Comparison of ENCODE assay signal across 15 cellular contexts in the genomic region with DNA sequence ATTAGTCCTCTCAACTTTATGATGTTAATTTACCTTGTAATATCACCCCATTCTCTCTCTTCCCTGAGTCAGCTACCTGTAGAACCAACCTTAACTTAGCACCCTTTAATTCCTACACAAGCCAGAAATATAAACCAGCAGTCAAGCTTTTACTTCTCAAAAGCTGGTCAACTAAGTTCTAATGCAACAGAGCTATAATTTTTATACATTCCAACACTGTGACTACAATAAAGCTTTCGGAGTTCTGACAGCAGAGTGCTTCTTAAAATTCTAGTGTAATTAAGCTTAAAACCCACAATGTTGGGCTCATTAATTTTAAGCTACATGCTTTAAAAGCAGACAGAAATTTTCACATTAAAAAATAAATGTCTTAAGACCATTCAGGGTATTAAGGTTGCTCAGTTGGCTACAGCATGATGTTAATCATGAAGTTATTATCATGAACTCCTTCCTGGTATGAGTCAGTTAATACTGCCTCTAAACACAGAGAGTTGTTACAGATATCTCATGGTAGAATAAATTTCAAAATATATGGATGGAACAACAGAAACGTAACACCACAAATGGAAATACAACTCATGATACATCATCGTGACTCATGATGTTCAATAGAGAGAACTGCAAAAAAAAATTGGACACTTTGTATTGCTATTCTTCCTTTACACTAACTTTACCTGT.
DNase-seq lines count a peak whose midpoint lies in the region; ATAC-seq and TF ChIP-seq lines count a peak whose summit lies in the region.
"Had no signal": no experiment of that assay in that cellular context is flagged by ENCODE, and none has a peak within 500 bp of the region (broad histone marks: within the 10 kb centered on the region; RNA-seq: fewer than 3 reads in every experiment).

No MANE protein-coding gene starts in this region.

- no CpG with 5 or more reads among the region's 3 CpGs for WGBS in IMR-90 (ENCODE audit: extremely low coverage in 2 of 2, insufficient read length in 1 of 2), 2 experiments
- 73 to 88% (median 73%) methylated on average over 3 of the region's 3 CpGs for WGBS in ovary, 3 donors

- H4K8ac ChIP-seq in IMR-90 (ENCODE audit: low read depth in 2 of 2, low read length in 2 of 2), result peak overlapping the region; percentile 65 to 71

- peaks cover 5% of the 10 kb centered on the region for H3K9me1 ChIP-seq in IMR-90 (ENCODE audit: insufficient read depth, low read length)

- H2AK5ac ChIP-seq in IMR-90 (ENCODE audit: low read depth, low read length), result peak overlapping the region; percentile 82; the same call in 1 of the 2 replicates

- no peaks in the 10 kb centered on the region for H3K9me3 Mint-ChIP-seq in chondrocyte (ENCODE audit: low read depth)
- no peaks in the 10 kb centered on the region for H3K9me3 Mint-ChIP-seq in activated T-helper 17 cell treated with anti-CD3 and anti-CD28 coated beads, Interleukin-2, amount 50 U/mL, for 72 hours

- H3K14ac ChIP-seq in IMR-90 (replicated peaks; ENCODE audit: low read depth, low read length), result peak overlapping the region; percentile 94

- H3K27me3 ChIP-seq in IMR-90 (ENCODE audit: control insufficient read depth, insufficient read depth, low read length) (no peaks in the 10 kb centered on the region), ovary (no peaks in the 10 kb centered on the region)
- H3K27me3 ChIP-seq: ascending aorta, neutrophil, upper lobe of right lung had no signal

- H3K56ac ChIP-seq in IMR-90 (ENCODE audit: extremely low read depth, insufficient read depth, low read length), result peak overlapping the region; percentile 36

- TF ChIP-seq POLR2A in IMR-90 (IDR thresholded peaks at IDR 0.05; ENCODE audit: low read depth, low read length) (no peak), ovary (IDR thresholded peaks at IDR 0.05) (no peak)

- peak overlapping the region; percentile 90 for H3K4me2 ChIP-seq in IMR-90 (ENCODE audit: low read depth, low read length)

- peak overlapping the region; percentile 95; the same call in 1 of the 2 replicates for H2BK20ac ChIP-seq in IMR-90 (ENCODE audit: low read depth, low read length)

- peaks cover 13% of the 10 kb centered on the region for H3K4me1 Mint-ChIP-seq in chondrocyte (ENCODE audit: low read depth)
- H3K4me1 Mint-ChIP-seq in activated T-helper 17 cell treated with anti-CD3 and anti-CD28 coated beads, Interleukin-2, amount 50 U/mL, for 72 hours, result no peaks in the 10 kb centered on the region
- H3K4me1 Mint-ChIP-seq: CD14-positive monocyte had no signal

- peak overlapping the region; percentile 98 for H3K18ac ChIP-seq in IMR-90 (ENCODE audit: low read depth, low read length)

- peak overlapping the region; percentile 64 for H4K91ac ChIP-seq in IMR-90 (ENCODE audit: insufficient read depth, low read depth, low read length)

- peak overlapping the region; percentile 82 for H3K4ac ChIP-seq in IMR-90 (ENCODE audit: low read depth, low read length)

- H3K36me3 ChIP-seq in IMR-90 (ENCODE audit: control insufficient read depth, insufficient read depth, low read length) (peaks cover 11% of the 10 kb centered on the region), ovary (no peaks in the 10 kb centered on the region)
- H3K36me3 ChIP-seq: neutrophil had no signal

- in situ Hi-C loops in IMR-90 (cut with MboI; ENCODE audit: low sequenced_read_pairs), result no loop called here

- no peaks in the 10 kb centered on the region for H3K27me3 Mint-ChIP-seq in chondrocyte (ENCODE audit: low read depth)
- peaks cover 4% of the 10 kb centered on the region for H3K27me3 Mint-ChIP-seq in activated T-helper 17 cell treated with anti-CD3 and anti-CD28 coated beads, Interleukin-2, amount 50 U/mL, for 72 hours

- peaks cover 3 to 17% of the 10 kb centered on the region in 2 experiments; a peak in 3 of 4 replicates for H3K79me1 ChIP-seq in IMR-90 (ENCODE audit: low read depth in 1 of 2, low read length in 2 of 2)

- intact Hi-C loops in IMR-90 (cut with micrococcal nuclease), result no loop called here
- intact Hi-C loops in ovary (cut with DNase I), result no loop called here

- H3K4me3 ChIP-seq in IMR-90 (ENCODE audit: insufficient read depth, low read depth, low read length), result no peak overlapping the region
- H3K4me3 ChIP-seq in ovary, result no peak overlapping the region
- H3K4me3 ChIP-seq: ascending aorta, GM12878, upper lobe of right lung had no signal

- peak overlapping the region; percentile 86; the same call in 1 of the 3 replicates for H2BK15ac ChIP-seq in IMR-90 (ENCODE audit: low read depth, low read length)

- H3K4me3 Mint-ChIP-seq in chondrocyte (ENCODE audit: unreplicated experiment), result no peak overlapping the region
- H3K4me3 Mint-ChIP-seq in activated T-helper 17 cell treated with anti-CD3 and anti-CD28 coated beads, Interleukin-2, amount 50 U/mL, for 72 hours, result no peak overlapping the region
- H3K4me3 Mint-ChIP-seq: CD14-positive monocyte had no signal

- no peaks in the 10 kb centered on the region for H4K20me1 ChIP-seq in IMR-90 (ENCODE audit: insufficient read depth, low read length)

- CTCF ChIA-PET in IMR-90 (lab: Yijun Ruan, JAX), result interaction anchor here (0.6 kb wide), 1 partner anchor 70 kb away, joined by 3 read pairs; no protein-coding TSS in a partner anchor

- TF ChIP-seq RAD21 in IMR-90 (IDR thresholded peaks at IDR 0.05; ENCODE audit: low read length), result no peak

- peak overlapping the region; percentile 95 for H3K27ac ChIP-seq in IMR-90 (ENCODE audit: insufficient read depth, low read length)
- no peak overlapping the region for H3K27ac ChIP-seq in ovary
- H3K27ac ChIP-seq: ascending aorta, neutrophil, upper lobe of right lung had no signal

- peak overlapping the region; percentile 94 for H2BK120ac ChIP-seq in IMR-90 (ENCODE audit: low read depth, low read length)

- H3K23ac ChIP-seq in IMR-90 (ENCODE audit: low read depth, low read length), result peak overlapping the region; percentile 84; the same call in 1 of the 2 replicates

- peak overlapping the region; percentile 2; the same call in 1 of the 2 replicates for H3K9ac ChIP-seq in IMR-90 (ENCODE audit: low read depth, low read length)

- no peak overlapping the region for H2AK9ac ChIP-seq in IMR-90 (replicated peaks; ENCODE audit: low read depth, low read length, poor library complexity)

- peak overlapping the region; percentile 89 for H3K27ac Mint-ChIP-seq in chondrocyte (ENCODE audit: unreplicated experiment)
- H3K27ac Mint-ChIP-seq in activated T-helper 17 cell treated with anti-CD3 and anti-CD28 coated beads, Interleukin-2, amount 50 U/mL, for 72 hours, result no peak overlapping the region
- H3K27ac Mint-ChIP-seq: CD14-positive monocyte had no signal

- H3K4me1 ChIP-seq in IMR-90 (ENCODE audit: control insufficient read depth, insufficient read depth, low read length) (peaks cover 8% of the 10 kb centered on the region), ovary (ENCODE audit: insufficient read depth) (no peaks in the 10 kb centered on the region)
- H3K4me1 ChIP-seq: ascending aorta, upper lobe of right lung had no signal

- dilution Hi-C loops in IMR-90 (cut with HindIII; ENCODE audit: low sequenced_read_pairs, unreplicated experiment), result no loop called here

- H4K5ac ChIP-seq in IMR-90 (ENCODE audit: low read depth, low read length), result peak overlapping the region; percentile 64

- no peak for TF ChIP-seq EP300 in ovary (IDR thresholded peaks at IDR 0.05)

- DNase-seq in AG08395 (ENCODE audit: low spot score) (peak; percentile 86), IMR-90 (peak; percentile 96), chondrocyte (ENCODE audit: low spot score) (no peak), lung microvascular endothelial cell (ENCODE audit: low read depth in 2 of 2) (peak; percentile 38 to 85), NCI-H128 (lab: John Stamatoyannopoulos, UW; ENCODE audit: unreplicated experiment) (no peak), ovary (no peak)
- DNase-seq: Kasumi-1, NCI-H526, upper lobe of right lung had no signal

- POLR2A ChIA-PET in IMR-90 (lab: Charles Lee; ENCODE audit: unreplicated experiment), result no interaction called here

- TF ChIP-seq CTCF in IMR-90 (conservative IDR thresholded peaks at IDR 0.05; ENCODE audit: low read depth, low read length) (no peak), chondrocyte (IDR thresholded peaks at IDR 0.05) (no peak), ovary (IDR thresholded peaks at IDR 0.05) (no peak)

- H3K9me3 ChIP-seq in IMR-90 (ENCODE audit: control insufficient read depth, insufficient read depth, low read length) (no peaks in the 10 kb centered on the region), ovary (no peaks in the 10 kb centered on the region)
- H3K9me3 ChIP-seq: ascending aorta, neutrophil, upper lobe of right lung had no signal

- peak overlapping the region; percentile 97 for H2BK5ac ChIP-seq in IMR-90 (ENCODE audit: low read depth, low read length, poor library complexity, severe bottlenecking)

- ATAC-seq in IMR-90 (ENCODE audit: low read depth), result peak; percentile 98
- ATAC-seq in GM19467 (IDR thresholded peaks at IDR 0.05; ENCODE audit: unreplicated experiment), result no peak
- no peak for ATAC-seq in activated T-helper 17 cell treated with anti-CD3 and anti-CD28 coated beads, Interleukin-2, amount 50 U/mL, for 72 hours (replicated peaks)
- ATAC-seq: GM12878, upper lobe of right lung had no signal

- no peak overlapping the region for H2AFZ ChIP-seq in IMR-90 (replicated peaks; ENCODE audit: low read length, poor library complexity)

- peaks cover 35% of the 10 kb centered on the region for H3K36me3 Mint-ChIP-seq in chondrocyte (ENCODE audit: low read depth)
- no peaks in the 10 kb centered on the region for H3K36me3 Mint-ChIP-seq in activated T-helper 17 cell treated with anti-CD3 and anti-CD28 coated beads, Interleukin-2, amount 50 U/mL, for 72 hours (ENCODE audit: low read depth)
- H3K36me3 Mint-ChIP-seq: CD14-positive monocyte had no signal

- TSS peak; percentile 23 for BruUV-seq in IMR-90 (replicated peaks; lab: Mats Ljungman, UMichigan)

TF ChIP-seq in IMR-90, 13 proteins besides CTCF, POLR2A, EP300 and RAD21:
- TF ChIP-seq CEBPB (IDR thresholded peaks at IDR 0.05; ENCODE audit: low read depth, low read length), result peak; percentile 48; the same call in 1 of the 2 replicates
- peak; percentile 82 for TF ChIP-seq NFE2L2 (IDR thresholded peaks at IDR 0.05; ENCODE audit: low read depth, low read length)
- peak; percentile 89 for TF ChIP-seq FOS (IDR thresholded peaks at IDR 0.05; ENCODE audit: low read depth, low read length)
- TF ChIP-seq BHLHE40 (IDR thresholded peaks at IDR 0.05; ENCODE audit: low read depth, low read length), result no peak; the same call in 1 of the 2 replicates
- TF ChIP-seq SMC3 (IDR thresholded peaks at IDR 0.05; ENCODE audit: low read depth, low read length), result no peak
- TF ChIP-seq RCOR1 (IDR thresholded peaks at IDR 0.05; ENCODE audit: insufficient replicate concordance, low read length), result no peak

Comparison
In these comparisons a context has a peak if more than half of its experiments do, and no peak if none do; other contexts are left out.
1. DNase-seq: peak in AG08395 (single experiment), IMR-90 (single experiment) and lung microvascular endothelial cell (2 of 2); none in chondrocyte (single experiment), NCI-H128 (single experiment) and ovary (0 of 5).